15 cellular contexts compared by ENCODE assay signal in the genomic region with DNA sequence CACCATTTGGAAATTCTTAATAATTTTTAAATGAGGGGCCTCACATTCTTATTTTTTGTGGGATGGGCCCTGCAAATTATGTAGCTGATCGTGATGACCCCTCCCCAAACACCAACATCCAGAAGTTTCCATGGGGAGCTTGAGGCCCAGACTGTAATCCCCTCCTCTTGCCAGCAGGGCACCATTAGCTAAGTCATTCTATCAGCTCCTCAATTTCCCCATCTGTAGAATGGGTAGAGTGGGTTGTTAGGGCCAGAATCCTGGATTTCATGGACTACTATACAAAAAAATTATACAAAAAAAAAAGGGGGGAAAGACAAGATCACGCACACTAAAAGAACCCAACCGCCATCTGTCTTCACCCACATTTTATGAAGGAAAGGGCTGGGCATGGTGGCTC. TPM values are rescaled to one million over a fixed set of nuclear protein-coding genes. Genes with fewer than 3 reads are reported as not detected.
A peak's percentile ranks its signal among the peaks of the same experiment; 100 is the strongest.
DNase-seq lines count a peak whose midpoint lies in the region; TF ChIP-seq lines count a peak whose summit lies in the region.
"Had no signal": no experiment of that assay in that cellular context is flagged by ENCODE, and none has a peak within 500 bp of the region (broad histone marks: within the 10 kb centered on the region; RNA-seq: fewer than 3 reads in every experiment).

No MANE protein-coding gene starts in this region.

- TF ChIP-seq POLR2A in sigmoid colon (IDR thresholded peaks at IDR 0.05), result no peak

- H2AFZ ChIP-seq in Karpas-422 (ENCODE audit: low read length), result no peak overlapping the region

- H3K27ac Mint-ChIP-seq in Caco-2 (ENCODE audit: unreplicated experiment), result peak overlapping the region; percentile 22
- H3K27ac Mint-ChIP-seq: activated T-helper 2 cell treated with anti-CD3 and anti-CD28 coated beads, Interferon-gamma antibody, Interleukin-2, Interleukin-4, amounts not matched to agents 10 μg/mL and 5 μg/mL and 100 μg/mL, durations not matched to agents 14 hours and 24 hours and 36 hours; dendritic cell treated with granulocyte-macrophage colony-stimulating factor and Interleukin-4, amounts not matched to agents 40 ng/mL and 50 ng/mL, for 4 days; nephron progenitor cell had no signal

- H3K27ac ChIP-seq in Karpas-422 (ENCODE audit: low read length), result peak overlapping the region; percentile 99
- peak overlapping the region in 3 of 4 donors; percentile 65 to 89 (median 87) for H3K27ac ChIP-seq in sigmoid colon
- H3K27ac ChIP-seq: psoas muscle had no signal

- H3K9me3 ChIP-seq in Caco-2 (no peaks in the 10 kb centered on the region), Karpas-422 (ENCODE audit: low read length) (no peaks in the 10 kb centered on the region), sigmoid colon (no peaks in the 10 kb centered on the region)
- H3K9me3 ChIP-seq: psoas muscle had no signal

- POLR2A ChIA-PET in Caco-2 (lab: Charles Lee), result no interaction called here

- H3K9ac ChIP-seq in Karpas-422 (ENCODE audit: low read length), result 0 out of 2 replicates have a peak overlapping the region, but pooled peaks have one; percentile 29

- no peak for TF ChIP-seq EP300 in sigmoid colon (IDR thresholded peaks at IDR 0.05)

- no peaks in the 10 kb centered on the region for H4K20me1 ChIP-seq in Karpas-422 (ENCODE audit: insufficient read depth, low read depth, low read length)

- peaks cover 93% of the 10 kb centered on the region for H3K79me2 ChIP-seq in Karpas-422 (ENCODE audit: low read length)

- H3K4me3 ChIP-seq in Caco-2 (ENCODE audit: low read depth, low read length) (no peak overlapping the region), Karpas-422 (ENCODE audit: low read length) (no peak overlapping the region), epithelial cell of esophagus (ENCODE audit: low read length) (no peak overlapping the region), sigmoid colon (no peak overlapping the region)
- H3K4me3 ChIP-seq: psoas muscle had no signal

- H3K9me3 Mint-ChIP-seq in Caco-2 (ENCODE audit: unreplicated experiment), result no peaks in the 10 kb centered on the region
- H3K9me3 Mint-ChIP-seq: activated T-helper 2 cell treated with anti-CD3 and anti-CD28 coated beads, Interferon-gamma antibody, Interleukin-2, Interleukin-4, amounts not matched to agents 10 μg/mL and 5 μg/mL and 100 μg/mL, durations not matched to agents 14 hours and 24 hours and 36 hours; brain; dendritic cell treated with granulocyte-macrophage colony-stimulating factor and Interleukin-4, amounts not matched to agents 40 ng/mL and 50 ng/mL, for 4 days; nephron progenitor cell had no signal

- H3K36me3 ChIP-seq in Caco-2 (ENCODE audit: control insufficient read depth, insufficient read depth, low read length), result no peaks in the 10 kb centered on the region
- H3K36me3 ChIP-seq in Karpas-422 (ENCODE audit: insufficient read depth, low read length), result no peaks in the 10 kb centered on the region
- no peaks in the 10 kb centered on the region for H3K36me3 ChIP-seq in sigmoid colon

- peaks cover 22% of the 10 kb centered on the region for H3K4me1 Mint-ChIP-seq in Caco-2 (ENCODE audit: low read depth, unreplicated experiment)

- TF ChIP-seq CTCF in Caco-2 (IDR thresholded peaks at IDR 0.05; ENCODE audit: insufficient read depth in 1 of 2, low read depth in 1 of 2, low read length in 1 of 2, severe bottlenecking in 1 of 2, unreplicated experiment in 1 of 2) (no peak), epithelial cell of esophagus (IDR thresholded peaks at IDR 0.05; ENCODE audit: insufficient read depth, low read depth, low read length, missing control alignments) (peak; percentile 18), sigmoid colon (IDR thresholded peaks at IDR 0.05) (no peak)

- no peaks in the 10 kb centered on the region for H3K9me2 ChIP-seq in Karpas-422 (replicated peaks; ENCODE audit: insufficient read depth, low read length)

- H3K27me3 ChIP-seq in Caco-2 (replicated peaks; ENCODE audit: control insufficient read depth, insufficient read depth, low read length) (no peaks in the 10 kb centered on the region), Karpas-422 (ENCODE audit: low read length) (no peaks in the 10 kb centered on the region), sigmoid colon (no peaks in the 10 kb centered on the region)

- WGBS in sigmoid colon, 2 donors, result 90 to 94% methylated on average over 3 of the region's 3 CpGs

- DNase-seq in Caco-2 (no peak), Karpas-422 (no peak), epithelial cell of esophagus (ENCODE audit: low read depth) (no peak), sigmoid colon (no peak), T-helper 1 cell (no peak), SHP77 (lab: John Stamatoyannopoulos, UW) (no peak), cortex of kidney (lab: John Stamatoyannopoulos, UW) (no peak)
- no peak for DNase-seq in activated T-cell treated with anti-CD3 and anti-CD28 coated beads, Interleukin-2, amount 50 U/mL, for 48 hours
- DNase-seq: midbrain; nephron progenitor cell; psoas muscle; stimulated activated CD8-positive, alpha-beta memory T cell treated with anti-CD3 and anti-CD28 coated beads, Interleukin-4, amount 100 ng/mL, for 48 hours had no signal

- no TSS peak for BruUV-seq in Caco-2 (replicated peaks; lab: Mats Ljungman, UMichigan)

- peaks cover 23% of the 10 kb centered on the region for H3K4me1 ChIP-seq in Caco-2
- peaks cover 100% of the 10 kb centered on the region for H3K4me1 ChIP-seq in Karpas-422 (ENCODE audit: low read length)
- peaks cover 0 to 62% (median 56%) of the 10 kb centered on the region in 4 donors for H3K4me1 ChIP-seq in sigmoid colon

- H3K36me3 Mint-ChIP-seq in Caco-2 (ENCODE audit: insufficient read depth, unreplicated experiment), result no peaks in the 10 kb centered on the region
- H3K36me3 Mint-ChIP-seq: brain had no signal

- no peak overlapping the region for H3K4me3 Mint-ChIP-seq in Caco-2 (ENCODE audit: unreplicated experiment)
- H3K4me3 Mint-ChIP-seq: brain; dendritic cell treated with granulocyte-macrophage colony-stimulating factor and Interleukin-4, amounts not matched to agents 40 ng/mL and 50 ng/mL, for 4 days; nephron progenitor cell had no signal

- H3K27me3 Mint-ChIP-seq in Caco-2 (ENCODE audit: insufficient read depth, unreplicated experiment), result no peaks in the 10 kb centered on the region
- H3K27me3 Mint-ChIP-seq: dendritic cell treated with granulocyte-macrophage colony-stimulating factor and Interleukin-4, amounts not matched to agents 40 ng/mL and 50 ng/mL, for 4 days had no signal

- intact Hi-C loops in Caco-2 (cut with micrococcal nuclease; ENCODE audit: unreplicated experiment), result no loop called here
- intact Hi-C loops in sigmoid colon (cut with DNase I), result no loop called here

- CTCF ChIA-PET in Caco-2 (lab: Charles Lee), result interaction anchor here (1.4 kb wide), 1 partner anchor 17 kb away, joined by 5 read pairs; no protein-coding TSS in a partner anchor

- peak overlapping the region; percentile 45 for H3K4me2 ChIP-seq in Karpas-422 (ENCODE audit: low read depth, low read length, poor library complexity, severe bottlenecking)

RNA-seq across cellular contexts. Expression of a gene that starts 38.4 kb away (rescaled TPM):
- total RNA-seq in Caco-2 (2022) (18.3 and 18.4 TPM in 2 replicates), sigmoid colon (10 to 100 TPM in 3 of 4 donors, 1 to 10 TPM in 1; 6.8 to 33.7 (median 10.3) TPM)
- 27.1 and 42.8 TPM in 2 replicates for total RNA-seq in Karpas-422 (2014; rRNA removed; shearing (Covaris generic); ENCODE audit: low replicate concordance)
- 10 to 100 TPM in 2 of 3 donors, 1 to 10 TPM in 1; 9.5 to 11.7 (median 10.2) TPM for polyA plus RNA-seq in sigmoid colon
